Comparison of ENCODE assay signal across 21 cellular contexts in the genomic region with DNA sequence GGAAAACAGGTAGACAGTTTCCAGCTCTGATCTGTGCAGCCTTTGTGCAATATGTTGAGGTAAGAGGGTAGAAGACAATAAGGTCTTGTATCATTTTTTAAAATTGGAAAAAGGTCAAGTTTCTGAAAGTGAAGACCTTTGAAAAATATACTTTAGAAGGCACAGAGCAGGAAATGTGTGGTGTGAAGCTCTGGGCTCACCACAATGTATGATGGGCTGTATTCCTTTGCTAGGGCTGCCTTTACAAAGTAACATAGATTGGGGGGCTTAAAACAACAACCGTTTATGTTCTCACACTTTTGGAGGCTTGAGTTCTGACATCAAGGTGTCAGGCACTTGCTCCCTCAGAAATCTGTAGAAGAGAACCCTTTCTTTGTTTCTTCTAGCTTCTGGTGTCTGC.
DNase-seq lines count a peak whose midpoint lies in the region; ATAC-seq and TF ChIP-seq lines count a peak whose summit lies in the region.
"Had no signal": no experiment of that assay in that cellular context is flagged by ENCODE, and none has a peak within 500 bp of the region (broad histone marks: within the 10 kb centered on the region; RNA-seq: fewer than 3 reads in every experiment).

No MANE protein-coding gene starts in this region.

- H3K27me3 Mint-ChIP-seq in Calu3 (ENCODE audit: unreplicated experiment) (no peaks in the 10 kb centered on the region), naive B cell (no peaks in the 10 kb centered on the region)
- no peaks in the 10 kb centered on the region for H3K27me3 Mint-ChIP-seq in activated CD8-positive, alpha-beta T cell treated with anti-CD3 and anti-CD28 coated beads, Interleukin-2, amount 10 ng/mL, durations not matched to agents 7 days and 5 days (ENCODE audit: low read depth)
- H3K27me3 Mint-ChIP-seq: IgD-negative memory B cell had no signal

- H3K4me1 ChIP-seq in ACC112 (ENCODE audit: control insufficient read depth, insufficient read depth, low read length, unreplicated experiment) = peaks cover 52% of the 10 kb centered on the region
- H3K4me1 ChIP-seq: body of pancreas, sigmoid colon had no signal

- H3K4me3 Mint-ChIP-seq in Calu3 (ENCODE audit: low read depth, unreplicated experiment) (no peak overlapping the region), naive B cell (peak overlapping the region in 2 of 8 donors; percentile 15 to 34)
- H3K4me3 Mint-ChIP-seq in activated CD8-positive, alpha-beta T cell treated with anti-CD3 and anti-CD28 coated beads, Interleukin-2, amount 10 ng/mL, durations not matched to agents 7 days and 5 days = no peak overlapping the region

- no peaks in the 10 kb centered on the region for H3K27me3 ChIP-seq in ACC112 (ENCODE audit: insufficient read depth, low read length)
- H3K27me3 ChIP-seq: body of pancreas, ovary, sigmoid colon, SJSA1 had no signal

- H3K27ac Mint-ChIP-seq in Calu3 (ENCODE audit: unreplicated experiment) (peak overlapping the region; percentile 98), naive B cell (peak overlapping the region in 5 of 6 donors; percentile 77 to 100 (median 99))
- H3K27ac Mint-ChIP-seq in activated CD8-positive, alpha-beta T cell treated with anti-CD3 and anti-CD28 coated beads, Interleukin-2, amount 10 ng/mL, durations not matched to agents 7 days and 5 days = peak overlapping the region; percentile 62

- H3K36me3 ChIP-seq in ACC112 (ENCODE audit: insufficient read depth, low read length) = no peaks in the 10 kb centered on the region
- H3K36me3 ChIP-seq: ovary, sigmoid colon, SJSA1, thoracic aorta had no signal

- BruUV-seq in Calu3 (replicated peaks; lab: Mats Ljungman, UMichigan) = no TSS peak

- no peak overlapping the region for H3K4me3 ChIP-seq in ACC112 (ENCODE audit: low read depth, low read length)
- H3K4me3 ChIP-seq: body of pancreas, coronary artery, ovary, sigmoid colon, SJSA1, thoracic aorta had no signal

- H3K4me1 Mint-ChIP-seq in Calu3 (ENCODE audit: low read depth, unreplicated experiment) (peaks cover 32% of the 10 kb centered on the region), naive B cell (peaks cover 83 to 99% (median 88%) of the 10 kb centered on the region in 3 donors)
- H3K4me1 Mint-ChIP-seq in activated CD8-positive, alpha-beta T cell treated with anti-CD3 and anti-CD28 coated beads, Interleukin-2, amount 10 ng/mL, durations not matched to agents 7 days and 5 days (ENCODE audit: low read depth) = peaks cover 74% of the 10 kb centered on the region

- no peaks in the 10 kb centered on the region for H3K79me2 ChIP-seq in ACC112 (ENCODE audit: control insufficient read depth, insufficient read depth, low read length, unreplicated experiment)

- intact Hi-C loops in Calu3 (cut with micrococcal nuclease; ENCODE audit: unreplicated experiment) = no loop called here

- H2AFZ ChIP-seq in ACC112 (ENCODE audit: low read length, unreplicated experiment) = no peak overlapping the region

- H3K9me3 Mint-ChIP-seq in Calu3 (ENCODE audit: low read depth, unreplicated experiment) (no peaks in the 10 kb centered on the region), naive B cell (peaks cover 0 to 2% (median 0%) of the 10 kb centered on the region in 7 donors)
- H3K9me3 Mint-ChIP-seq in activated CD8-positive, alpha-beta T cell treated with anti-CD3 and anti-CD28 coated beads, Interleukin-2, amount 10 ng/mL, durations not matched to agents 7 days and 5 days (ENCODE audit: insufficient read depth) = no peaks in the 10 kb centered on the region
- H3K9me3 Mint-ChIP-seq: IgD-negative memory B cell had no signal

- no peak for ATAC-seq in activated CD8-positive, alpha-beta T cell treated with anti-CD3 and anti-CD28 coated beads, Interleukin-2, amount 10 ng/mL, durations not matched to agents 7 days and 5 days
- ATAC-seq in naive B cell (ENCODE audit: low read depth in 2 of 2) (no peak), GM19324 (IDR thresholded peaks at IDR 0.05; ENCODE audit: low FRiP score, unreplicated experiment) (no peak), GM21576 (IDR thresholded peaks at IDR 0.05; ENCODE audit: unreplicated experiment) (no peak)
- ATAC-seq: body of pancreas had no signal

- POLR2A ChIA-PET in activated CD8-positive, alpha-beta T cell treated with anti-CD3 and anti-CD28 coated beads, Interleukin-2, amount 10 ng/mL, durations not matched to agents 7 days and 5 days (lab: Charles Lee) = interaction anchor here (1.2 kb wide), 1 partner anchor 9 kb away, joined by 4 read pairs; no protein-coding TSS in a partner anchor

- H3K36me3 Mint-ChIP-seq in Calu3 (ENCODE audit: insufficient read depth, unreplicated experiment) = peaks cover 12% of the 10 kb centered on the region
- peaks cover 18% of the 10 kb centered on the region for H3K36me3 Mint-ChIP-seq in activated CD8-positive, alpha-beta T cell treated with anti-CD3 and anti-CD28 coated beads, Interleukin-2, amount 10 ng/mL, durations not matched to agents 7 days and 5 days (ENCODE audit: low read depth)
- peaks cover 0 to 14% of the 10 kb centered on the region in 2 donors for H3K36me3 Mint-ChIP-seq in naive B cell

- DNase-seq in Calu3 (no peak), naive B cell (no peak), NCI-H1436 (lab: John Stamatoyannopoulos, UW) (no peak), pons (ENCODE audit: low spot score) (no peak)
- DNase-seq in activated CD8-positive, alpha-beta T cell treated with anti-CD3 and anti-CD28 coated beads, Interleukin-2, amount 10 ng/mL, durations not matched to agents 7 days and 5 days = no peak
- DNase-seq: activated CD4-positive, alpha-beta T cell treated with anti-CD3 and anti-CD28 coated beads, Interleukin-2, amount 50 U/mL, for 4 hours; activated gamma-delta T cell; body of pancreas; NCI-H2107; NCI-H524; ovary; sigmoid colon; stimulated activated CD4-positive, alpha-beta T cell treated with anti-CD3 and anti-CD28 coated beads, Interleukin-2, amount 100 ng/mL, for 48 hours; T1000 had no signal

- TF ChIP-seq CTCF in Calu3 (IDR thresholded peaks at IDR 0.05; ENCODE audit: unreplicated experiment) = no peak

- peak overlapping the region; percentile 97 for H3K27ac ChIP-seq in ACC112 (ENCODE audit: low read depth, low read length)
- H3K27ac ChIP-seq: body of pancreas, coronary artery, ovary, sigmoid colon, thoracic aorta had no signal

- CTCF ChIA-PET in Calu3 (lab: Charles Lee) = no interaction called here
- CTCF ChIA-PET in activated CD8-positive, alpha-beta T cell treated with anti-CD3 and anti-CD28 coated beads, Interleukin-2, amount 10 ng/mL, durations not matched to agents 7 days and 5 days (lab: Charles Lee) = no interaction called here
